In genomic region chr5:180102636-180103035, GRCh38 we compare ENCODE assay signal across 8 cellular contexts.
"Had no signal": no experiment of that assay in that cellular context is flagged by ENCODE, and none has a peak within 500 bp of the region (broad histone marks: within the 10 kb centered on the region; RNA-seq: fewer than 3 reads in every experiment).

No MANE protein-coding gene starts in this region.

- FAIRE-seq: G401.6, GM12878, GM12891, GM12892, GM18507, GM19239 had no signal

- DNase-seq: GDM1, GF-D8 had no signal

- ATAC-seq: GM12878 had no signal

- H3K4me3 ChIP-seq: GM12878 had no signal
